ENCODE assay signal across 8 cellular contexts in the genomic region with DNA sequence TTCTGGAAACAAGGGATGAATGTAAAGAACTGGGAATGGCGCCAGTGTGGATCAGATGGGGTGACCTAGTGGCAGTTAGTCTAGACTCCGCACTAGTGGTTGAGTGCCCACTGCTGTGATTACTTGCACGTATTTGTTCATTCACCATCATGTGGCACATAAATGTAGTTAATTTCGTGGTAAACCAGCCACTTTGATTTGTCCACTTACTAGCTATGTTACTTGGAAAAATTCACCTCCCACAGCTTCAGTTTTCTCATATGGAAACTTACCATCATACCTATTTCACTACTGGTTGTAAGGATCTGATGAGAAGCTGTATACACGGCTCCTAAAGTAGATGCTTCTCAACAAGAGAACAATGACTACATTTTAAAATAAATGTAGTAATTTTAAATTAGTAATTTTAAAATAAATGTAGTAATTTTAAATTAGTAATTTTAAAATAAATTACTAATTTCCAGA. TPM values are rescaled to one million over a fixed set of nuclear protein-coding genes. Genes with fewer than 3 reads are reported as not detected.
DNase-seq lines count a peak whose midpoint lies in the region; ATAC-seq and TF ChIP-seq lines count a peak whose summit lies in the region.

No MANE protein-coding gene starts in this region.

- H3K4me3 ChIP-seq in tibial nerve = peak overlapping the region; percentile 59 to 82 (median 80)

- peak overlapping the region; percentile 79 for H3K27ac Mint-ChIP-seq in activated naive CD4-positive, alpha-beta T cell treated with anti-CD3 and anti-CD28 coated beads, Interleukin-2, amount 10 ng/mL, durations not matched to agents 7 days and 5 days
- H3K27ac Mint-ChIP-seq in activated T-helper 1 cell treated with anti-CD3 and anti-CD28 coated beads, Interleukin-12 subunit alpha, Interleukin-12 subunit beta, Interleukin-2, Interleukin-4 antibody, amounts not matched to agents 30 ng/mL and 10 ng/mL and 1 ng/mL, durations not matched to agents 14 hours and 24 hours and 36 hours = peak overlapping the region; percentile 86

- DNase-seq in activated naive CD4-positive, alpha-beta T cell treated with anti-CD3 and anti-CD28 coated beads, Interleukin-2, amount 10 ng/mL, durations not matched to agents 7 days and 5 days = no peak
- no peak for DNase-seq in activated naive CD4-positive, alpha-beta T cell treated with Interleukin-2 at 50 U/mL for 16 hours
- no peak for DNase-seq in activated T-helper 1 cell treated with anti-CD3 and anti-CD28 coated beads, Interleukin-12 subunit alpha, Interleukin-12 subunit beta, Interleukin-2, Interleukin-4 antibody, amounts not matched to agents 30 ng/mL and 10 ng/mL and 1 ng/mL, durations not matched to agents 14 hours and 24 hours and 36 hours (ENCODE audit: low spot score)
- DNase-seq in left lobe of liver (ENCODE audit: low spot score) (no peak), tibial nerve (ENCODE audit: low spot score in 2 of 2) (no peak), NCI-H1694 (lab: John Stamatoyannopoulos, UW) (no peak), NCI-H1930 (lab: John Stamatoyannopoulos, UW) (no peak), mucosa of gallbladder (ENCODE audit: low spot score) (no peak)

- no peak for TF ChIP-seq CTCF in tibial nerve (IDR thresholded peaks at IDR 0.05)

- H3K9me3 ChIP-seq in tibial nerve = no peaks in the 10 kb centered on the region

- peak overlapping the region; percentile 86 to 95 (median 90) for H3K27ac ChIP-seq in tibial nerve

- H3K36me3 ChIP-seq in tibial nerve = no peaks in the 10 kb centered on the region

- no peak for TF ChIP-seq EP300 in tibial nerve (IDR thresholded peaks at IDR 0.05)

- CTCF ChIA-PET in activated naive CD4-positive, alpha-beta T cell treated with anti-CD3 and anti-CD28 coated beads, Interleukin-2, amount 10 ng/mL, durations not matched to agents 7 days and 5 days (lab: Charles Lee) = no interaction called here

- peaks cover 5% of the 10 kb centered on the region for H3K36me3 Mint-ChIP-seq in activated naive CD4-positive, alpha-beta T cell treated with anti-CD3 and anti-CD28 coated beads, Interleukin-2, amount 10 ng/mL, durations not matched to agents 7 days and 5 days
- peaks cover 8% of the 10 kb centered on the region for H3K36me3 Mint-ChIP-seq in activated T-helper 1 cell treated with anti-CD3 and anti-CD28 coated beads, Interleukin-12 subunit alpha, Interleukin-12 subunit beta, Interleukin-2, Interleukin-4 antibody, amounts not matched to agents 30 ng/mL and 10 ng/mL and 1 ng/mL, durations not matched to agents 14 hours and 24 hours and 36 hours (ENCODE audit: low read depth)

- WGBS in tibial nerve, 2 donors = 21 to 46% methylated on average over 5 of the region's 5 CpGs

- peaks cover 0 to 6% of the 10 kb centered on the region in 2 donors for H3K27me3 ChIP-seq in tibial nerve

- intact Hi-C loops in activated T-helper 1 cell treated with anti-CD3 and anti-CD28 coated beads, Interleukin-12 subunit alpha, Interleukin-12 subunit beta, Interleukin-2, Interleukin-4 antibody, amounts not matched to agents 30 ng/mL and 10 ng/mL and 1 ng/mL, durations not matched to agents 14 hours and 24 hours and 36 hours (cut with micrococcal nuclease) = loop anchor here (1.0 to 2.0 kb wide), 4 partner anchors 23 to 479 kb away; a partner anchor contains a TSS

- no peaks in the 10 kb centered on the region for H3K27me3 Mint-ChIP-seq in activated naive CD4-positive, alpha-beta T cell treated with anti-CD3 and anti-CD28 coated beads, Interleukin-2, amount 10 ng/mL, durations not matched to agents 7 days and 5 days
- H3K27me3 Mint-ChIP-seq in activated T-helper 1 cell treated with anti-CD3 and anti-CD28 coated beads, Interleukin-12 subunit alpha, Interleukin-12 subunit beta, Interleukin-2, Interleukin-4 antibody, amounts not matched to agents 30 ng/mL and 10 ng/mL and 1 ng/mL, durations not matched to agents 14 hours and 24 hours and 36 hours (ENCODE audit: insufficient read depth) = no peaks in the 10 kb centered on the region

- H3K9me3 Mint-ChIP-seq in activated naive CD4-positive, alpha-beta T cell treated with anti-CD3 and anti-CD28 coated beads, Interleukin-2, amount 10 ng/mL, durations not matched to agents 7 days and 5 days = no peaks in the 10 kb centered on the region
- H3K9me3 Mint-ChIP-seq in activated T-helper 1 cell treated with anti-CD3 and anti-CD28 coated beads, Interleukin-12 subunit alpha, Interleukin-12 subunit beta, Interleukin-2, Interleukin-4 antibody, amounts not matched to agents 30 ng/mL and 10 ng/mL and 1 ng/mL, durations not matched to agents 14 hours and 24 hours and 36 hours = no peaks in the 10 kb centered on the region

- H3K4me1 ChIP-seq in tibial nerve = no peaks in the 10 kb centered on the region

- ATAC-seq in left lobe of liver = peak; percentile 3

- peak overlapping the region; percentile 73 for H3K4me3 Mint-ChIP-seq in activated naive CD4-positive, alpha-beta T cell treated with anti-CD3 and anti-CD28 coated beads, Interleukin-2, amount 10 ng/mL, durations not matched to agents 7 days and 5 days
- peak overlapping the region; percentile 80 for H3K4me3 Mint-ChIP-seq in activated T-helper 1 cell treated with anti-CD3 and anti-CD28 coated beads, Interleukin-12 subunit alpha, Interleukin-12 subunit beta, Interleukin-2, Interleukin-4 antibody, amounts not matched to agents 30 ng/mL and 10 ng/mL and 1 ng/mL, durations not matched to agents 14 hours and 24 hours and 36 hours

- peaks cover 15% of the 10 kb centered on the region for H3K4me1 Mint-ChIP-seq in activated naive CD4-positive, alpha-beta T cell treated with anti-CD3 and anti-CD28 coated beads, Interleukin-2, amount 10 ng/mL, durations not matched to agents 7 days and 5 days
- peaks cover 17% of the 10 kb centered on the region for H3K4me1 Mint-ChIP-seq in activated T-helper 1 cell treated with anti-CD3 and anti-CD28 coated beads, Interleukin-12 subunit alpha, Interleukin-12 subunit beta, Interleukin-2, Interleukin-4 antibody, amounts not matched to agents 30 ng/mL and 10 ng/mL and 1 ng/mL, durations not matched to agents 14 hours and 24 hours and 36 hours (ENCODE audit: low read depth)

- TF ChIP-seq POLR2A in tibial nerve (IDR thresholded peaks at IDR 0.05) = no peak

RNA-seq across cellular contexts. Expression of a gene that starts 0.4 kb away (rescaled TPM):
- total RNA-seq in activated T-helper 1 cell treated with anti-CD3 and anti-CD28 coated beads, Interleukin-12 subunit alpha, Interleukin-12 subunit beta, Interleukin-2, Interleukin-4 antibody, amounts not matched to agents 30 ng/mL and 10 ng/mL and 1 ng/mL, durations not matched to agents 14 hours and 24 hours and 36 hours = 15.3 and 16.7 TPM in 2 replicates
- total RNA-seq in left lobe of liver (13.2 TPM), tibial nerve (10 to 100 TPM; 26.9 to 36.3 (median 30.7) TPM), mucosa of gallbladder (65.8 TPM)
